Comparison of ENCODE assay signal across 8 cellular contexts in the genomic region with DNA sequence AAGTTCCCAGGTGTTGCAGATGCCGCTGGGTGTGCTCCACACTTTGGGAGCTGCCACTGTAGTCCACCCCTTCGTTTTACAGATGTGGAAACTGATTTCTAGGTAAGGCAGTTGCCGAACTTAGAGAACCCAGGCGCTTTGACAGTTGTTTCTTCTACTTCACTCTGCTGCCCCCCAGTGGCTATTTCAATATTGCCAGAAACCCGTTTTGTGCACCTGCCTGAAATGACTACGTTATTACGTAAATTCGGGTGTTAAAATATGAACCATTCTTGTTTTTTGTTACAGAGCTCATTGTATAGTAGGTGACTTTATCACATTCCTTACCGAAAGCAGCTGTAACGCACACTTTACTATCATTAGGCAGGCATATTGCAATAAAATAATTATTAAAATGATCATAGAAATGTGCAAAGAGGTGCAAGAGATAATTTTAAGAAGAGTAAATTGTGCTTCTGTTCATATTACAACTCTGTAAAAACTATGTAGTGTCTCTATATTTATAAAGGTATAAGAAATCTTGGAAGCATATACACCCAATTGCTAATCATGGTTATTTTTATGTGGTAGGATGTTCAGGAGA. TPM values are rescaled to one million over a fixed set of nuclear protein-coding genes. Genes with fewer than 3 reads are reported as not detected.
DNase-seq lines count a peak whose midpoint lies in the region; ATAC-seq lines count a peak whose summit lies in the region.

No MANE protein-coding gene starts in this region.

- no peaks in the 10 kb centered on the region for H3K9me3 ChIP-seq in HAP-1

- H3K4me3 ChIP-seq in HAP-1: no peak overlapping the region

- no peaks in the 10 kb centered on the region; the same call in 1 of the 2 replicates for H3K4me1 ChIP-seq in HAP-1

- DNase-seq in AG20443 (ENCODE audit: low spot score) (peak; percentile 79), HAP-1 (ENCODE audit: low spot score in 2 of 2) (peak; percentile 60 to 90), NCI-H748 treated with DMSO at 0.1 percent for 48 hours (lab: John Stamatoyannopoulos, UW) (peak; percentile 38), dermis microvascular lymphatic vessel endothelial cell (ENCODE audit: low read depth in 2 of 2) (peak; percentile 56 to 75), medulla oblongata (ENCODE audit: extremely low spot score) (peak; percentile 84)
- DNase-seq in activated CD4-positive, alpha-beta T cell treated with anti-CD3 and anti-CD28 coated beads, Interleukin-2, amount 50 U/mL, for 4 hours: peak; percentile 85 to 91
- peak; percentile 59 for DNase-seq in stimulated activated CD8-positive, alpha-beta memory T cell treated with anti-CD3 and anti-CD28 coated beads, Interleukin-15, amount 100 ng/mL, for 24 hours (ENCODE audit: low read depth)

- no peaks in the 10 kb centered on the region for H3K36me3 ChIP-seq in HAP-1 (replicated peaks)

- no peak for ATAC-seq in HG02973 (IDR thresholded peaks at IDR 0.05; ENCODE audit: unreplicated experiment)

- no peaks in the 10 kb centered on the region for H3K27me3 ChIP-seq in HAP-1 (ENCODE audit: low read depth)

- in situ Hi-C loops in HAP-1 (cut with MboI; ENCODE audit: low sequenced_read_pairs): no loop called here

RNA-seq across cellular contexts. Expression of a gene that starts 44.9 kb away (rescaled TPM):
- total RNA-seq in dermis microvascular lymphatic vessel endothelial cell: under 0.01 TPM in 1 of 2 replicates, not detected in the other

RNA-seq across cellular contexts. Expression of a gene that starts 56.2 kb away (rescaled TPM):
- under 0.01 TPM in 1 of 2 replicates, not detected in the other for total RNA-seq in dermis microvascular lymphatic vessel endothelial cell

Comparison
In these comparisons a context has a peak if more than half of its experiments do, and no peak if none do; other contexts are left out.
1. DNase-seq: peak in every context shown above with its lines; median percentile 88 in activated CD4-positive, alpha-beta T cell treated with anti-CD3 and anti-CD28 coated beads, Interleukin-2, amount 50 U/mL, for 4 hours; 84 in medulla oblongata; 79 in AG20443; 75 in HAP-1; 66 in dermis microvascular lymphatic vessel endothelial cell; 59 in stimulated activated CD8-positive, alpha-beta memory T cell treated with anti-CD3 and anti-CD28 coated beads, Interleukin-15, amount 100 ng/mL, for 24 hours; 38 in NCI-H748 treated with DMSO at 0.1 percent for 48 hours.